18 cellular contexts compared by ENCODE assay signal in the genomic region with DNA sequence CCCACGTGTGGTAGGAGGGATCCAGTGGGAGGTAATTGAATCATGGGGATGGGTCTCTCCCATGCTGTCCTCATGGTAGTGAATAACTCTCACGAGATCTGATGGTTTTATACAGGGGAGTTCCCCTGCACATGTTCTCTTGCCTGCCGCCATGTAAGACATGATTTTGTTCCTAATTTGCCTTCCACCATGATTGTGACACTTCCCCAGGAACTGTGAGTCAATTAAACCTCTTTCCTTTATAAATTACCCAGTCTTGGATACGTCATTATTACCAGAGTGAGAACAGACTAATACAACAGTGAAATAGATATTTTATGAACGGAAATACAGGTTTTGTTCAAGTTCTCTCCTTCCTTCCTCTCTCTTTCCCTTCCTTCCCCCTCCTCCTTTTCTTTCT. TPM values are rescaled to one million over a fixed set of nuclear protein-coding genes. Genes with fewer than 3 reads are reported as not detected.
DNase-seq lines count a peak whose midpoint lies in the region; FAIRE-seq and TF ChIP-seq lines count a peak whose summit lies in the region.
"Had no signal": no experiment of that assay in that cellular context is flagged by ENCODE, and none has a peak within 500 bp of the region (broad histone marks: within the 10 kb centered on the region; RNA-seq: fewer than 3 reads in every experiment).

No MANE protein-coding gene starts in this region.

- no peak overlapping the region for H3K4me3 ChIP-seq in astrocyte (ENCODE audit: insufficient read depth, low read depth, low read length)
- no peak overlapping the region for H3K4me3 ChIP-seq in rectal smooth muscle tissue (ENCODE audit: low read length)
- no peak overlapping the region for H3K4me3 ChIP-seq in uterus
- H3K4me3 ChIP-seq: PC-9 had no signal

- H3K27me3 ChIP-seq in astrocyte (ENCODE audit: insufficient read depth, low read length), result no peaks in the 10 kb centered on the region
- no peaks in the 10 kb centered on the region for H3K27me3 ChIP-seq in rectal smooth muscle tissue (ENCODE audit: control insufficient read depth, insufficient read depth, low read length)
- no peaks in the 10 kb centered on the region for H3K27me3 ChIP-seq in uterus
- H3K27me3 ChIP-seq: BLaER1 treated with 17β-estradiol and CSF1 and Interleukin-3, amounts not matched to agents 10 nM and 100 nM had no signal

- peaks cover 25% of the 10 kb centered on the region for H3K36me3 Mint-ChIP-seq in astrocyte (ENCODE audit: low read depth, unreplicated experiment)
- H3K36me3 Mint-ChIP-seq in endothelial cell (ENCODE audit: low read depth, unreplicated experiment), result peaks cover 35% of the 10 kb centered on the region
- H3K36me3 Mint-ChIP-seq: CD8-positive, alpha-beta memory T cell had no signal

- no peak for TF ChIP-seq CTCF in astrocyte (IDR thresholded peaks at IDR 0.05; ENCODE audit: insufficient read depth, low read depth, low read length)
- TF ChIP-seq CTCF in endothelial cell (IDR thresholded peaks at IDR 0.05; ENCODE audit: unreplicated experiment), result no peak
- no peak for TF ChIP-seq CTCF in uterus (IDR thresholded peaks at IDR 0.05)

- intact Hi-C loops in uterus (cut with DNase I; ENCODE audit: low total_unique reads), result no loop called here

- in situ Hi-C loops in G401 (cut with HindIII; ENCODE audit: low sequenced_read_pairs), result no loop called here

- H3K4me1 Mint-ChIP-seq in astrocyte (ENCODE audit: low read depth, unreplicated experiment) (peaks cover 83% of the 10 kb centered on the region), endothelial cell (ENCODE audit: unreplicated experiment) (peaks cover 34% of the 10 kb centered on the region)
- H3K4me1 Mint-ChIP-seq: CD8-positive, alpha-beta memory T cell had no signal

- H3K9me3 Mint-ChIP-seq in astrocyte (ENCODE audit: unreplicated experiment), result peaks cover 2% of the 10 kb centered on the region
- H3K9me3 Mint-ChIP-seq in endothelial cell (ENCODE audit: unreplicated experiment), result peaks cover 4% of the 10 kb centered on the region

- peaks cover 48% of the 10 kb centered on the region for H3K36me3 ChIP-seq in astrocyte (ENCODE audit: insufficient read depth, low read length)
- peaks cover 2% of the 10 kb centered on the region for H3K36me3 ChIP-seq in rectal smooth muscle tissue (ENCODE audit: control insufficient read depth, insufficient read depth, low read length)
- no peaks in the 10 kb centered on the region for H3K36me3 ChIP-seq in uterus

- peaks cover 100% of the 10 kb centered on the region for H3K79me2 ChIP-seq in astrocyte (ENCODE audit: insufficient read depth, low read length)

- H3K27me3 Mint-ChIP-seq in astrocyte (ENCODE audit: low read depth, unreplicated experiment), result no peaks in the 10 kb centered on the region
- H3K27me3 Mint-ChIP-seq in endothelial cell (ENCODE audit: unreplicated experiment), result peaks cover 5% of the 10 kb centered on the region

- no peak overlapping the region for H3K9ac ChIP-seq in astrocyte (ENCODE audit: low read length)
- H3K9ac ChIP-seq in rectal smooth muscle tissue (ENCODE audit: low read length), result no peak overlapping the region
- H3K9ac ChIP-seq: BLaER1 treated with 17β-estradiol and CSF1 and Interleukin-3, amounts not matched to agents 10 nM and 100 nM had no signal

- no peak overlapping the region for H2AFZ ChIP-seq in astrocyte (ENCODE audit: low read depth, low read length)
- H2AFZ ChIP-seq: PC-9 had no signal

- no peak overlapping the region for H3K4me2 ChIP-seq in astrocyte (ENCODE audit: low read length)
- H3K4me2 ChIP-seq: BLaER1 treated with 17β-estradiol and CSF1 and Interleukin-3, amounts not matched to agents 10 nM and 100 nM; PC-9 had no signal

- DNase-seq in astrocyte (ENCODE audit: low read depth) (no peak), endothelial cell (ENCODE audit: low spot score) (no peak), uterus (no peak), globus pallidus (ENCODE audit: low spot score) (no peak), G401 (ENCODE audit: low spot score) (no peak), DMS 273 (lab: John Stamatoyannopoulos, UW; ENCODE audit: unreplicated experiment) (no peak)
- DNase-seq: CD8-positive, alpha-beta memory T cell; HCEC 1CT; NCI-H1417 treated with DMSO at 0.1 percent for 48 hours; NCI-H187 treated with DMSO at 0.1 percent for 48 hours; NCI-H226; NCI-H524; PC-9; SIG-M5 had no signal

- TF ChIP-seq POLR2A in uterus (IDR thresholded peaks at IDR 0.05), result no peak

- H3K4me1 ChIP-seq in astrocyte (ENCODE audit: insufficient read depth, low read length) (peaks cover 43% of the 10 kb centered on the region), rectal smooth muscle tissue (ENCODE audit: control insufficient read depth, insufficient read depth, low read length) (peaks cover 38% of the 10 kb centered on the region), uterus (peaks cover 0 to 5% of the 10 kb centered on the region in 2 donors)

- peak overlapping the region; percentile 52 for H3K4me3 Mint-ChIP-seq in astrocyte (ENCODE audit: unreplicated experiment)
- H3K4me3 Mint-ChIP-seq in endothelial cell (ENCODE audit: unreplicated experiment), result peak overlapping the region; percentile 63
- H3K4me3 Mint-ChIP-seq: CD8-positive, alpha-beta memory T cell had no signal

- H3K27ac Mint-ChIP-seq in astrocyte (ENCODE audit: unreplicated experiment) (peak overlapping the region; percentile 82), endothelial cell (ENCODE audit: unreplicated experiment) (peak overlapping the region; percentile 54)
- H3K27ac Mint-ChIP-seq: CD8-positive, alpha-beta memory T cell had no signal

- H3K9me3 ChIP-seq in astrocyte (ENCODE audit: insufficient read depth, low read depth, low read length) (no peaks in the 10 kb centered on the region), uterus (no peaks in the 10 kb centered on the region)

- FAIRE-seq in astrocyte (lab: Jason Lieb, UNC), result no peak

- H4K20me1 ChIP-seq in astrocyte (ENCODE audit: insufficient read depth, low read length), result peaks cover 97% of the 10 kb centered on the region
- H4K20me1 ChIP-seq: BLaER1 treated with 17β-estradiol and CSF1 and Interleukin-3, amounts not matched to agents 10 nM and 100 nM had no signal

- no peak overlapping the region for H3K27ac ChIP-seq in astrocyte (ENCODE audit: low read depth, low read length)
- peak overlapping the region; percentile 38 for H3K27ac ChIP-seq in rectal smooth muscle tissue (ENCODE audit: low read depth, low read length)
- H3K27ac ChIP-seq in uterus, result peak overlapping the region; percentile 65 to 90
- H3K27ac ChIP-seq: HL-60, PC-9, RWPE1 had no signal

RNA-seq across cellular contexts. Expression of a gene that starts 15.8 kb away (rescaled TPM):
- total RNA-seq in astrocyte (1,834 and 1,872 TPM in 2 replicates), endothelial cell (ENCODE audit: unreplicated experiment) (230 TPM), uterus (1,000 to 10,000 TPM in 1 of 4 donors, 100 to 1,000 TPM in 3; 351 to 1,046 (median 551) TPM)
- 0.55 and 1.9 TPM in 2 replicates for total RNA-seq in G401 (2014; rRNA removed; shearing (Covaris generic))

Comparison
In these comparisons a context has a peak if more than half of its experiments do, and no peak if none do; other contexts are left out.
1. RNA of a gene that starts 15.8 kb away (total RNA-seq): 1,834 to 1,872 TPM in astrocyte, 351 to 1,046 TPM in uterus and 230 TPM in endothelial cell (single experiment); 0.55 to 1.9 TPM in G401; every median in the first group is over 10 times any median in the second.